Comparison of ENCODE assay signal across 17 cellular contexts in the genomic region with DNA sequence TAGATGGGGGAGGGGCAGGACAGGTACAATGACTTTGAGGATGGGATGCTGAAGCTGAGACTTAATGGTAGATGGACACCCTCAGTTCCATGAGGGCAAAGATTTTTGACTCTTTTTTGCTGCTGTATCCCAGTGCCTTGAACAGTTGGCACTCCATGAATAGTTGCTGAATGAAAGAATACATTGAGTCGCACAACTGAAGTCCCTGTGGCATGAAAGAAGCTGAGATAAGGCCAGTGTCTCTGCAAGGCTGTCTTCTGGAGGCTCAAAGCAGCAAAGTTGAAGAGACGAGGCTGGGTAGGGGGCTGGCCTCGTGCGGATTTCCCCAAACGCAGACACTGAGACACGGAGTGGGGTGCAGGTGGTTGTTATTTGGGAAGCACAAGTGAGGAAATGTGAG.
"Had no signal": no experiment of that assay in that cellular context is flagged by ENCODE, and none has a peak within 500 bp of the region (broad histone marks: within the 10 kb centered on the region; RNA-seq: fewer than 3 reads in every experiment).

No MANE protein-coding gene starts in this region.

- H3K4me3 ChIP-seq: colonic mucosa, gastrocnemius medialis, heart left ventricle, ovary, spleen, tibial nerve, uterus had no signal

- DNase-seq: activated CD4-positive, alpha-beta T cell treated with anti-CD3 and anti-CD28 coated beads, Interleukin-2, amount 10 ng/mL, durations not matched to agents 24 days and 14 days; activated naive CD4-positive, alpha-beta T cell treated with anti-CD3 and anti-CD28 coated beads for 36 hours; activated T-cell treated with anti-CD3 and anti-CD28 coated beads, Interleukin-2, amount 50 U/mL, for 1 hour; central memory CD4-positive, alpha-beta T cell; colonic mucosa; gastrocnemius medialis; heart left ventricle; ovary; spleen; stimulated activated naive B cell treated with anti-CD40 and anti-IgM and Interleukin-4, amounts not matched to agents 10 μg/mL and 1 μg/mL and 100 μg/mL, for 72 hours; T1000; uterus had no signal

- H3K36me3 Mint-ChIP-seq: brain; stimulated activated naive B cell treated with anti-CD40 and anti-IgM and Interleukin-4, amounts not matched to agents 10 μg/mL and 1 μg/mL and 100 μg/mL, for 72 hours had no signal

- ATAC-seq: activated CD8-positive, alpha-beta T cell treated with anti-CD3 and anti-CD28 coated beads for 36 hours; esophagus mucosa; gastrocnemius medialis had no signal

- H3K27me3 ChIP-seq: colonic mucosa, ovary, uterus had no signal

- H3K4me3 Mint-ChIP-seq: activated CD4-positive, alpha-beta T cell treated with anti-CD3 and anti-CD28 coated beads, Interleukin-2, amount 10 ng/mL, durations not matched to agents 24 days and 14 days; activated CD8-positive, alpha-beta T cell treated with anti-CD3 and anti-CD28 coated beads for 36 hours; activated naive CD4-positive, alpha-beta T cell treated with anti-CD3 and anti-CD28 coated beads for 36 hours; stimulated activated naive B cell treated with anti-CD40 and anti-IgM and Interleukin-4, amounts not matched to agents 10 μg/mL and 1 μg/mL and 100 μg/mL, for 72 hours had no signal

- H3K27ac Mint-ChIP-seq: activated CD4-positive, alpha-beta T cell treated with anti-CD3 and anti-CD28 coated beads, Interleukin-2, amount 10 ng/mL, durations not matched to agents 24 days and 14 days; activated CD8-positive, alpha-beta T cell treated with anti-CD3 and anti-CD28 coated beads for 36 hours; activated naive CD4-positive, alpha-beta T cell treated with anti-CD3 and anti-CD28 coated beads for 36 hours; activated T-helper 2 cell treated with anti-CD3 and anti-CD28 coated beads, Interferon-gamma antibody, Interleukin-2, Interleukin-4, amounts not matched to agents 10 μg/mL and 5 μg/mL and 100 μg/mL, durations not matched to agents 14 hours and 24 hours and 36 hours; brain; stimulated activated naive B cell treated with anti-CD40 and anti-IgM and Interleukin-4, amounts not matched to agents 10 μg/mL and 1 μg/mL and 100 μg/mL, for 72 hours had no signal

- H3K9me3 Mint-ChIP-seq: activated CD4-positive, alpha-beta T cell treated with anti-CD3 and anti-CD28 coated beads, Interleukin-2, amount 10 ng/mL, durations not matched to agents 24 days and 14 days; activated CD8-positive, alpha-beta T cell treated with anti-CD3 and anti-CD28 coated beads for 36 hours; activated naive CD4-positive, alpha-beta T cell treated with anti-CD3 and anti-CD28 coated beads for 36 hours; activated T-helper 2 cell treated with anti-CD3 and anti-CD28 coated beads, Interferon-gamma antibody, Interleukin-2, Interleukin-4, amounts not matched to agents 10 μg/mL and 5 μg/mL and 100 μg/mL, durations not matched to agents 14 hours and 24 hours and 36 hours; stimulated activated naive B cell treated with anti-CD40 and anti-IgM and Interleukin-4, amounts not matched to agents 10 μg/mL and 1 μg/mL and 100 μg/mL, for 72 hours had no signal

- H3K27ac ChIP-seq: colonic mucosa, gastrocnemius medialis, heart left ventricle, ovary, spleen, tibial nerve, uterus had no signal
